Comparison of ENCODE assay signal across 15 cellular contexts in the genomic region with DNA sequence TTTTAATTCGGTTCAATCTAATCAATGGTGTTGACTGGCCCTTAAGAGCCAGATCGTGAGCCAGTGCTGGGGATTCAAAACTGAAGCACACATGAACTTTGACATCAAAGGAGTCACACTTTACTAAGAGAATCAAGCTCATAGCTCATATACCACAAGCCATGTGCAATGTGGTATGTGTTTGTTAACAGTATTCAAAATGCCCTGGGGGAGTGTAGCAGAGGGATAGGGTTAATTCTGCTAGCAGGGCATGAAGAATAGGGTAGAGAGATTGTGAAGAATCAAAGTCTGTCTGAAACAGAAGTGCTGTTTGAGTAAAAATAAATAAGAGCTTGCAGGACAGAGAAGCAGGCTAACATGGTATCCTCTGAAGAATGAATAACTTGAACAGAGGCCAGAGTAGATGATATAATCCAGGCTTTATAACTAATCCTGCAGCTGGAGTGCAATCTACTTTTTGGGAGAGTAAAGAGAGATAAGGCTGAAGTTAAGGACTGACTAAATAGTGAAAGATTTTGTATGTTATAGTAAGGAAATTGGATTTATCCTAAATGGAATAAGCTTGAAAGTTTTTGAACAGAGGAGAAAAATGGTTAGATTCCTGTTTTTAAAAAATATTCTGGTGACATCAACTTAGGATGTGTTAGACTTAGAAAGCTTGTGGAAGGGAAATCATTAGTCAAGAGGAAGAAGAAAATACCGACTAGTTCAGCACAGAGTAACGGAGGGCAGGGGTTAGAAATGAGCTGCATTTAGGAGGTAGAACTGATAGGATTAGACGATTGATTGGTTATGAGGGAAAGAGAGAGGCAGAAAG.
DNase-seq lines count a peak whose midpoint lies in the region; ATAC-seq and TF ChIP-seq lines count a peak whose summit lies in the region.
"Had no signal": no experiment of that assay in that cellular context is flagged by ENCODE, and none has a peak within 500 bp of the region (broad histone marks: within the 10 kb centered on the region; RNA-seq: fewer than 3 reads in every experiment).

No MANE protein-coding gene starts in this region.

- POLR2A ChIA-PET in activated CD8-positive, alpha-beta T cell treated with anti-CD3 and anti-CD28 coated beads for 36 hours (lab: Charles Lee) = no interaction called here

- CTCF ChIA-PET in activated CD8-positive, alpha-beta T cell treated with anti-CD3 and anti-CD28 coated beads for 36 hours (lab: Charles Lee) = interaction anchor here (0.8 to 1.7 kb wide), 3 partner anchors 8 to 88 kb away, joined by 3 to 8 read pairs (median 4); no protein-coding TSS in a partner anchor

- H3K36me3 Mint-ChIP-seq in activated T-helper 1 cell treated with anti-CD3 and anti-CD28 coated beads, Interleukin-12 subunit alpha, Interleukin-12 subunit beta, Interleukin-2, Interleukin-4 antibody, amounts not matched to agents 30 ng/mL and 10 ng/mL and 1 ng/mL, durations not matched to agents 14 hours and 24 hours and 36 hours (ENCODE audit: low read depth) = peaks cover 2% of the 10 kb centered on the region
- H3K36me3 Mint-ChIP-seq in activated CD8-positive, alpha-beta T cell treated with anti-CD3 and anti-CD28 coated beads for 36 hours (ENCODE audit: low read depth) = no peaks in the 10 kb centered on the region
- no peaks in the 10 kb centered on the region for H3K36me3 Mint-ChIP-seq in activated T-helper 17 cell treated with anti-CD3 and anti-CD28 coated beads, Interleukin-2, amount 50 U/mL, for 72 hours (ENCODE audit: low read depth)

- intact Hi-C loops in activated T-helper 1 cell treated with anti-CD3 and anti-CD28 coated beads, Interleukin-12 subunit alpha, Interleukin-12 subunit beta, Interleukin-2, Interleukin-4 antibody, amounts not matched to agents 30 ng/mL and 10 ng/mL and 1 ng/mL, durations not matched to agents 14 hours and 24 hours and 36 hours (cut with micrococcal nuclease) = no loop called here
- intact Hi-C loops in activated CD8-positive, alpha-beta T cell treated with anti-CD3 and anti-CD28 coated beads for 36 hours (cut with micrococcal nuclease) = no loop called here

- DNase-seq in EH (ENCODE audit: low read depth) (peak; percentile 55), amniotic epithelial cell (ENCODE audit: low read depth) (peak; percentile 90), foreskin melanocyte (peak; percentile 84), omental fat pad (ENCODE audit: low spot score) (no peak), NCI-H2227 (lab: John Stamatoyannopoulos, UW; ENCODE audit: unreplicated experiment) (no peak)
- DNase-seq in activated T-helper 1 cell treated with anti-CD3 and anti-CD28 coated beads, Interleukin-12 subunit alpha, Interleukin-12 subunit beta, Interleukin-2, Interleukin-4 antibody, amounts not matched to agents 30 ng/mL and 10 ng/mL and 1 ng/mL, durations not matched to agents 14 hours and 24 hours and 36 hours (ENCODE audit: low spot score) = no peak
- no peak for DNase-seq in activated CD8-positive, alpha-beta T cell treated with anti-CD3 and anti-CD28 coated beads for 36 hours
- DNase-seq: activated CD4-positive, alpha-beta T cell treated with anti-CD3 and anti-CD28 coated beads for 36 hours; activated naive CD8-positive, alpha-beta T cell treated with anti-CD3 and anti-CD28 coated beads, Interleukin-2, amount 10 ng/mL, durations not matched to agents 7 days and 5 days; activated T-cell treated with anti-CD3 and anti-CD28 coated beads for 4 hours; GDM1; SHP77; stimulated activated naive CD4-positive, alpha-beta T cell treated with Interleukin-2 at 50 U/mL for 16 hours had no signal

- no peaks in the 10 kb centered on the region for H3K4me1 Mint-ChIP-seq in activated T-helper 1 cell treated with anti-CD3 and anti-CD28 coated beads, Interleukin-12 subunit alpha, Interleukin-12 subunit beta, Interleukin-2, Interleukin-4 antibody, amounts not matched to agents 30 ng/mL and 10 ng/mL and 1 ng/mL, durations not matched to agents 14 hours and 24 hours and 36 hours (ENCODE audit: low read depth)
- H3K4me1 Mint-ChIP-seq in activated CD8-positive, alpha-beta T cell treated with anti-CD3 and anti-CD28 coated beads for 36 hours (ENCODE audit: low read depth) = no peaks in the 10 kb centered on the region
- H3K4me1 Mint-ChIP-seq in activated T-helper 17 cell treated with anti-CD3 and anti-CD28 coated beads, Interleukin-2, amount 50 U/mL, for 72 hours = no peaks in the 10 kb centered on the region
- H3K4me1 Mint-ChIP-seq: activated CD4-positive, alpha-beta T cell treated with anti-CD3 and anti-CD28 coated beads for 36 hours had no signal

- H3K27ac Mint-ChIP-seq in activated T-helper 1 cell treated with anti-CD3 and anti-CD28 coated beads, Interleukin-12 subunit alpha, Interleukin-12 subunit beta, Interleukin-2, Interleukin-4 antibody, amounts not matched to agents 30 ng/mL and 10 ng/mL and 1 ng/mL, durations not matched to agents 14 hours and 24 hours and 36 hours = no peak overlapping the region
- no peak overlapping the region for H3K27ac Mint-ChIP-seq in activated CD8-positive, alpha-beta T cell treated with anti-CD3 and anti-CD28 coated beads for 36 hours
- H3K27ac Mint-ChIP-seq in activated T-helper 17 cell treated with anti-CD3 and anti-CD28 coated beads, Interleukin-2, amount 50 U/mL, for 72 hours = no peak overlapping the region
- H3K27ac Mint-ChIP-seq: activated CD4-positive, alpha-beta T cell treated with anti-CD3 and anti-CD28 coated beads for 36 hours; activated naive CD8-positive, alpha-beta T cell treated with anti-CD3 and anti-CD28 coated beads, Interleukin-2, amount 10 ng/mL, durations not matched to agents 7 days and 5 days; IgD-negative memory B cell had no signal

- peaks cover 5% of the 10 kb centered on the region for H3K27me3 Mint-ChIP-seq in activated T-helper 1 cell treated with anti-CD3 and anti-CD28 coated beads, Interleukin-12 subunit alpha, Interleukin-12 subunit beta, Interleukin-2, Interleukin-4 antibody, amounts not matched to agents 30 ng/mL and 10 ng/mL and 1 ng/mL, durations not matched to agents 14 hours and 24 hours and 36 hours (ENCODE audit: insufficient read depth)
- H3K27me3 Mint-ChIP-seq in activated CD8-positive, alpha-beta T cell treated with anti-CD3 and anti-CD28 coated beads for 36 hours = peaks cover 8% of the 10 kb centered on the region
- no peaks in the 10 kb centered on the region for H3K27me3 Mint-ChIP-seq in activated T-helper 17 cell treated with anti-CD3 and anti-CD28 coated beads, Interleukin-2, amount 50 U/mL, for 72 hours
- H3K27me3 Mint-ChIP-seq: IgD-negative memory B cell had no signal

- peak; percentile 25 for ATAC-seq in omental fat pad (ENCODE audit: low FRiP score)
- no peak for ATAC-seq in activated CD8-positive, alpha-beta T cell treated with anti-CD3 and anti-CD28 coated beads for 36 hours
- no peak for ATAC-seq in activated T-helper 17 cell treated with anti-CD3 and anti-CD28 coated beads, Interleukin-2, amount 50 U/mL, for 72 hours (replicated peaks)
- ATAC-seq: activated CD4-positive, alpha-beta T cell treated with anti-CD3 and anti-CD28 coated beads for 36 hours had no signal

- TF ChIP-seq CTCF in omental fat pad (IDR thresholded peaks at IDR 0.05) = no peak
- no peak for TF ChIP-seq CTCF in activated CD8-positive, alpha-beta T cell treated with anti-CD3 and anti-CD28 coated beads for 36 hours (IDR thresholded peaks at IDR 0.05)

- no peak overlapping the region for H3K4me3 Mint-ChIP-seq in activated T-helper 1 cell treated with anti-CD3 and anti-CD28 coated beads, Interleukin-12 subunit alpha, Interleukin-12 subunit beta, Interleukin-2, Interleukin-4 antibody, amounts not matched to agents 30 ng/mL and 10 ng/mL and 1 ng/mL, durations not matched to agents 14 hours and 24 hours and 36 hours
- no peak overlapping the region for H3K4me3 Mint-ChIP-seq in activated CD8-positive, alpha-beta T cell treated with anti-CD3 and anti-CD28 coated beads for 36 hours
- H3K4me3 Mint-ChIP-seq in activated T-helper 17 cell treated with anti-CD3 and anti-CD28 coated beads, Interleukin-2, amount 50 U/mL, for 72 hours = no peak overlapping the region
- H3K4me3 Mint-ChIP-seq: activated CD4-positive, alpha-beta T cell treated with anti-CD3 and anti-CD28 coated beads for 36 hours; activated naive CD8-positive, alpha-beta T cell treated with anti-CD3 and anti-CD28 coated beads, Interleukin-2, amount 10 ng/mL, durations not matched to agents 7 days and 5 days; IgD-negative memory B cell had no signal

- H3K9me3 Mint-ChIP-seq in activated T-helper 1 cell treated with anti-CD3 and anti-CD28 coated beads, Interleukin-12 subunit alpha, Interleukin-12 subunit beta, Interleukin-2, Interleukin-4 antibody, amounts not matched to agents 30 ng/mL and 10 ng/mL and 1 ng/mL, durations not matched to agents 14 hours and 24 hours and 36 hours = peaks cover 9% of the 10 kb centered on the region
- no peaks in the 10 kb centered on the region for H3K9me3 Mint-ChIP-seq in activated CD8-positive, alpha-beta T cell treated with anti-CD3 and anti-CD28 coated beads for 36 hours
- no peaks in the 10 kb centered on the region for H3K9me3 Mint-ChIP-seq in activated T-helper 17 cell treated with anti-CD3 and anti-CD28 coated beads, Interleukin-2, amount 50 U/mL, for 72 hours
- H3K9me3 Mint-ChIP-seq: IgD-negative memory B cell had no signal

Comparison
In these comparisons a context has a peak if more than half of its experiments do, and no peak if none do; other contexts are left out.
1. DNase-seq: peak in EH (single experiment), amniotic epithelial cell (single experiment) and foreskin melanocyte (single experiment); none in omental fat pad (single experiment), activated T-helper 1 cell treated with anti-CD3 and anti-CD28 coated beads, Interleukin-12 subunit alpha, Interleukin-12 subunit beta, Interleukin-2, Interleukin-4 antibody, amounts not matched to agents 30 ng/mL and 10 ng/mL and 1 ng/mL, durations not matched to agents 14 hours and 24 hours and 36 hours (single experiment), activated CD8-positive, alpha-beta T cell treated with anti-CD3 and anti-CD28 coated beads for 36 hours (single experiment) and NCI-H2227 (single experiment).